In genomic region chr10:22550732-22551131, GRCh38 we compare ENCODE assay signal across 7 cellular contexts.
DNase-seq lines count a peak whose midpoint lies in the region; ATAC-seq and FAIRE-seq lines count a peak whose summit lies in the region.

No MANE protein-coding gene starts in this region.

- FAIRE-seq in GM19239 (lab: Jason Lieb, UNC) = no peak

- H3K4me3 ChIP-seq in right cardiac atrium (ENCODE audit: low read length) = no peak overlapping the region

- H3K27ac ChIP-seq in right cardiac atrium (ENCODE audit: low read length) = no peak overlapping the region

- H3K4me1 ChIP-seq in right cardiac atrium (ENCODE audit: control insufficient read depth, insufficient read depth, low read length) = no peaks in the 10 kb centered on the region

- no peaks in the 10 kb centered on the region for H3K9me3 ChIP-seq in right cardiac atrium (ENCODE audit: control insufficient read depth, low read length)

- ATAC-seq in right cardiac atrium (no peak), HG02642 (IDR thresholded peaks at IDR 0.05; ENCODE audit: poor library complexity, unreplicated experiment) (no peak)

- H3K27me3 ChIP-seq in right cardiac atrium (ENCODE audit: control insufficient read depth, insufficient read depth) = no peaks in the 10 kb centered on the region

- 54% methylated on average over 6 of the region's 6 CpGs for WGBS in right cardiac atrium

- DNase-seq in GM19239 (ENCODE audit: insufficient read length, low spot score) = peak; percentile 12
- peak; percentile 29 for DNase-seq in RPMI7951 (ENCODE audit: low read depth)
- peak; percentile 59 for DNase-seq in activated gamma-delta T cell treated with anti-CD3 and anti-CD28 coated beads, Interleukin-2, amount 50 U/mL, for 16 hours (ENCODE audit: low read depth)
- DNase-seq in right cardiac atrium = peak; percentile 35 to 77 (median 77)
- peak; percentile 73 to 80 for DNase-seq in stimulated activated CD4-positive, alpha-beta T cell treated with anti-CD3 and anti-CD28 coated beads, Interleukin-2, amount 100 ng/mL, for 24 hours
- no peak for DNase-seq in putamen (ENCODE audit: low spot score)

- intact Hi-C loops in right cardiac atrium (cut with DNase I) = no loop called here
